15 cellular contexts compared by ENCODE assay signal in the genomic region with DNA sequence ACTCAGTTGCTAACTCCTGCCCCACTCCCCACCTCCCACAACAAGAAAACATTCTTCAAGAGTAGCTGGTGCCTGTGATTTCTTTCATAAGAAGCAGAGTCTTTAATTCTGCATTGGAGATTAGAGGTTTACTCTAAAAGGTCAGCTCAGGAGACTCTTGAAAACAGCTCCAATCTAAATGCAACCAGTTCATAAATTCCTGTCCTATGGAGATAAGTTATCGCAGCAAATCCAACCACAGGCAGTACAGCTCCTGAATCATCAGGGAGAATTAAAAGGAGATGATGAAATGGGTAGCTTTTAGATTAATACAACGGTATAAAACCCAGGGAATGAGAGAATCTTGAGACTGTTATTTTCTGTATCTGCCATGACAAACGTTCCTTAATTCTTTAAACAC.
DNase-seq lines count a peak whose midpoint lies in the region; ATAC-seq and TF ChIP-seq lines count a peak whose summit lies in the region.
"Had no signal": no experiment of that assay in that cellular context is flagged by ENCODE, and none has a peak within 500 bp of the region (broad histone marks: within the 10 kb centered on the region; RNA-seq: fewer than 3 reads in every experiment).

No MANE protein-coding gene starts in this region.

- TF ChIP-seq CTCF in brain microvascular endothelial cell (IDR thresholded peaks at IDR 0.05; ENCODE audit: low read depth, low read length, missing control alignments) (no peak), liver (IDR thresholded peaks at IDR 0.05; ENCODE audit: low read depth, low read length, missing input control) (no peak)

- H3K27me3 ChIP-seq in BLaER1 treated with 17β-estradiol and CSF1 and Interleukin-3, amounts not matched to agents 10 nM and 100 nM, result no peaks in the 10 kb centered on the region
- H3K27me3 ChIP-seq in brain microvascular endothelial cell (replicated peaks), result no peaks in the 10 kb centered on the region
- no peaks in the 10 kb centered on the region for H3K27me3 ChIP-seq in liver (ENCODE audit: control insufficient read depth in 4 of 4, insufficient read depth in 4 of 4, low read length in 3 of 4)
- H3K27me3 ChIP-seq: gastrocnemius medialis had no signal

- peak overlapping the region in 7 of 11 experiments; percentile 80 to 96 (median 85); a peak in 14 of 22 replicates for H3K27ac ChIP-seq in BLaER1 treated with 17β-estradiol and CSF1 and Interleukin-3, amounts not matched to agents 10 nM and 100 nM
- H3K27ac ChIP-seq in brain microvascular endothelial cell (peak overlapping the region; percentile 69), liver (ENCODE audit: low read depth in 1 of 2, low read length in 2 of 2) (peak overlapping the region; percentile 91 to 94)
- H3K27ac ChIP-seq: gastrocnemius medialis, psoas muscle had no signal

- ATAC-seq in HG02610 (IDR thresholded peaks at IDR 0.05; ENCODE audit: unreplicated experiment) (no peak), GM18873 (IDR thresholded peaks at IDR 0.05; ENCODE audit: low FRiP score, unreplicated experiment) (no peak)
- ATAC-seq: gastrocnemius medialis, mucosa of descending colon, psoas muscle had no signal

- no peaks in the 10 kb centered on the region for H3K36me3 ChIP-seq in BLaER1 treated with 17β-estradiol and CSF1 and Interleukin-3, amounts not matched to agents 10 nM and 100 nM
- H3K36me3 ChIP-seq in brain microvascular endothelial cell (replicated peaks) (no peaks in the 10 kb centered on the region), liver (ENCODE audit: control insufficient read depth in 4 of 4, insufficient read depth in 3 of 4, low read depth in 1 of 4, low read length in 3 of 4) (no peaks in the 10 kb centered on the region)
- H3K36me3 ChIP-seq: gastrocnemius medialis had no signal

- no peak for TF ChIP-seq RAD21 in liver (IDR thresholded peaks at IDR 0.05)

- in situ Hi-C loops in brain microvascular endothelial cell (cut with HindIII; ENCODE audit: low pct_ligation_motif_present, low sequenced_read_pairs), result no loop called here

- DNase-seq in NCI-H226, result peak; percentile 81
- peak; percentile 65 for DNase-seq in brain microvascular endothelial cell
- DNase-seq in NK-92 treated with Interleukin-12 subunit alpha and Interleukin-12 subunit beta, amount 100 ng/mL, for 24 hours (lab: John Stamatoyannopoulos, UW), result no peak
- DNase-seq in NCI-H2029 treated with DMSO at 0.1 percent for 48 hours (lab: John Stamatoyannopoulos, UW), result no peak
- DNase-seq: activated CD4-positive, alpha-beta memory T cell treated with anti-CD3 and anti-CD28 coated beads, Interleukin-2, amount 10 ng/mL, durations not matched to agents 7 days and 5 days; DMS79; gastrocnemius medialis; mucosa of descending colon; NCI-H1105; NCI-H345; psoas muscle had no signal

- H3K9me3 ChIP-seq in BLaER1 treated with 17β-estradiol and CSF1 and Interleukin-3, amounts not matched to agents 10 nM and 100 nM (replicated peaks in 1 of 11), result no peaks in the 10 kb centered on the region
- no peaks in the 10 kb centered on the region for H3K9me3 ChIP-seq in liver (ENCODE audit: control insufficient read depth in 4 of 4, low read length in 3 of 4)
- H3K9me3 ChIP-seq: gastrocnemius medialis, mucosa of descending colon, psoas muscle had no signal

- H3K4me3 ChIP-seq in BLaER1 treated with 17β-estradiol and CSF1 and Interleukin-3, amounts not matched to agents 10 nM and 100 nM, result no peak overlapping the region
- H3K4me3 ChIP-seq in brain microvascular endothelial cell (ENCODE audit: low read depth, low read length) (no peak overlapping the region), liver (ENCODE audit: low read depth in 1 of 3, low read length in 3 of 3) (no peak overlapping the region)
- H3K4me3 ChIP-seq: gastrocnemius medialis, mucosa of descending colon, psoas muscle had no signal

- peak overlapping the region in 2 of 11 experiments; percentile 76 to 80; a peak in 5 of 22 replicates for H3K9ac ChIP-seq in BLaER1 treated with 17β-estradiol and CSF1 and Interleukin-3, amounts not matched to agents 10 nM and 100 nM
- peak overlapping the region in 1 of 2 donors; percentile 21 for H3K9ac ChIP-seq in liver (ENCODE audit: low read depth in 1 of 2, low read length in 2 of 2)

- peak overlapping the region in 7 of 11 experiments; percentile 75 to 93 (median 87); a peak in 13 of 22 replicates for H3K4me2 ChIP-seq in BLaER1 treated with 17β-estradiol and CSF1 and Interleukin-3, amounts not matched to agents 10 nM and 100 nM

- 72% methylated on average over 3 of the region's 3 CpGs for WGBS in liver

- H4K20me1 ChIP-seq in BLaER1 treated with 17β-estradiol and CSF1 and Interleukin-3, amounts not matched to agents 10 nM and 100 nM, result no peaks in the 10 kb centered on the region

- peaks cover 30 to 70% (median 57%) of the 10 kb centered on the region in 10 experiments for H3K4me1 ChIP-seq in BLaER1 treated with 17β-estradiol and CSF1 and Interleukin-3, amounts not matched to agents 10 nM and 100 nM
- H3K4me1 ChIP-seq in liver (ENCODE audit: control insufficient read depth in 4 of 4, insufficient read depth in 4 of 4, low read length in 3 of 4), result peaks cover 4 to 24% (median 14%) of the 10 kb centered on the region in 4 donors

TF ChIP-seq in liver, 16 proteins besides CTCF, POLR2A, EP300 and RAD21:
- TF ChIP-seq, protein P1, sequence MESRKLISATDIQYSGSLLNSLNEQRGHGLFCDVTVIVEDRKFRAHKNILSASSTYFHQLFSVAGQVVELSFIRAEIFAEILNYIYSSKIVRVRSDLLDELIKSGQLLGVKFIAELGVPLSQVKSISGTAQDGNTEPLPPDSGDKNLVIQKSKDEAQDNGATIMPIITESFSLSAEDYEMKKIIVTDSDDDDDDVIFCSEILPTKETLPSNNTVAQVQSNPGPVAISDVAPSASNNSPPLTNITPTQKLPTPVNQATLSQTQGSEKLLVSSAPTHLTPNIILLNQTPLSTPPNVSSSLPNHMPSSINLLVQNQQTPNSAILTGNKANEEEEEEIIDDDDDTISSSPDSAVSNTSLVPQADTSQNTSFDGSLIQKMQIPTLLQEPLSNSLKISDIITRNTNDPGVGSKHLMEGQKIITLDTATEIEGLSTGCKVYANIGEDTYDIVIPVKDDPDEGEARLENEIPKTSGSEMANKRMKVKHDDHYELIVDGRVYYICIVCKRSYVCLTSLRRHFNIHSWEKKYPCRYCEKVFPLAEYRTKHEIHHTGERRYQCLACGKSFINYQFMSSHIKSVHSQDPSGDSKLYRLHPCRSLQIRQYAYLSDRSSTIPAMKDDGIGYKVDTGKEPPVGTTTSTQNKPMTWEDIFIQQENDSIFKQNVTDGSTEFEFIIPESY (IDR thresholded peaks at IDR 0.05), result no peak
- TF ChIP-seq EGR1 (IDR thresholded peaks at IDR 0.05; ENCODE audit: low read depth in 2 of 2) (no peak), RXRA (IDR thresholded peaks at IDR 0.05) (no peak), FOXA1 (IDR thresholded peaks at IDR 0.05) (no peak), HNF4G (IDR thresholded peaks at IDR 0.05) (no peak), FOXA2 (IDR thresholded peaks at IDR 0.05) (no peak), HNF4A (conservative IDR thresholded peaks at IDR 0.05) (no peak), SP1 (IDR thresholded peaks at IDR 0.05) (no peak), YY1 (IDR thresholded peaks at IDR 0.05) (no peak), TAF1 (conservative IDR thresholded peaks at IDR 0.05) (no peak), REST (IDR thresholded peaks at IDR 0.05) (no peak), GABPA (IDR thresholded peaks at IDR 0.05 in 1 of 2, conservative IDR thresholded peaks at IDR 0.05 in 1 of 2) (no peak), MAX (IDR thresholded peaks at IDR 0.05) (no peak)
- TF ChIP-seq, protein P2, sequence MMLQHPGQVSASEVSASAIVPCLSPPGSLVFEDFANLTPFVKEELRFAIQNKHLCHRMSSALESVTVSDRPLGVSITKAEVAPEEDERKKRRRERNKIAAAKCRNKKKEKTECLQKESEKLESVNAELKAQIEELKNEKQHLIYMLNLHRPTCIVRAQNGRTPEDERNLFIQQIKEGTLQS (IDR thresholded peaks at IDR 0.05), result no peak

Comparison
In these comparisons a context has a peak if more than half of its experiments do, and no peak if none do; other contexts are left out.
1. DNase-seq: peak in NCI-H226 (single experiment) and brain microvascular endothelial cell (single experiment); none in NK-92 treated with Interleukin-12 subunit alpha and Interleukin-12 subunit beta, amount 100 ng/mL, for 24 hours (single experiment) and NCI-H2029 treated with DMSO at 0.1 percent for 48 hours (single experiment).
2. Peak in every context shown above with its lines, with median percentiles within 50 percentile points of each other: H3K27ac ChIP-seq.